In genomic region chr3:45499529-45499928, GRCh38 we compare ENCODE assay signal across 8 cellular contexts.
DNase-seq lines count a peak whose midpoint lies in the region; ATAC-seq and TF ChIP-seq lines count a peak whose summit lies in the region.

No MANE protein-coding gene starts in this region.

- ATAC-seq in HG03432 (IDR thresholded peaks at IDR 0.05; ENCODE audit: unreplicated experiment) (no peak), HG03354 (IDR thresholded peaks at IDR 0.05; ENCODE audit: poor library complexity, severe bottlenecking, unreplicated experiment) (no peak), GM19467 (IDR thresholded peaks at IDR 0.05; ENCODE audit: unreplicated experiment) (no peak)

- peak; percentile 46 for TF ChIP-seq CTCF in liver (IDR thresholded peaks at IDR 0.05; ENCODE audit: low read depth, low read length, missing input control)

- no peaks in the 10 kb centered on the region for H3K9me3 ChIP-seq in liver (ENCODE audit: control insufficient read depth in 4 of 4, low read length in 3 of 4)

- H3K27me3 ChIP-seq in liver (ENCODE audit: control insufficient read depth in 4 of 4, insufficient read depth in 4 of 4, low read length in 3 of 4), result no peaks in the 10 kb centered on the region

- peaks cover 18% of the 10 kb centered on the region for H3K36me3 Mint-ChIP-seq in activated naive CD4-positive, alpha-beta T cell treated with anti-CD3 and anti-CD28 coated beads for 36 hours (ENCODE audit: low read depth)

- H3K9ac ChIP-seq in liver (ENCODE audit: low read depth in 1 of 2, low read length in 2 of 2), result no peak overlapping the region

- peaks cover 0 to 14% (median 8%) of the 10 kb centered on the region in 4 donors for H3K36me3 ChIP-seq in liver (ENCODE audit: control insufficient read depth in 4 of 4, insufficient read depth in 3 of 4, low read depth in 1 of 4, low read length in 3 of 4)

- H3K4me3 ChIP-seq in liver (ENCODE audit: low read depth in 1 of 3, low read length in 3 of 3), result no peak overlapping the region

- in situ Hi-C loops in KBM-7 (cut with MboI; ENCODE audit: low pct_unique_long_range_greater_than_20kb, low sequenced_read_pairs), result loop anchor here (10.0 kb wide), 1 partner anchor 275 kb away; the partner anchor contains the start of gene TMEM158

- CTCF ChIA-PET in activated naive CD4-positive, alpha-beta T cell treated with anti-CD3 and anti-CD28 coated beads for 36 hours (lab: Charles Lee), result interaction anchor here (0.6 to 1.8 kb wide), 5 partner anchors 11 to 500 kb away, joined by 3 to 13 read pairs (median 3); no protein-coding TSS in a partner anchor

- no peak overlapping the region for H3K27ac Mint-ChIP-seq in activated naive CD4-positive, alpha-beta T cell treated with anti-CD3 and anti-CD28 coated beads for 36 hours

- no peaks in the 10 kb centered on the region for H3K9me3 Mint-ChIP-seq in activated naive CD4-positive, alpha-beta T cell treated with anti-CD3 and anti-CD28 coated beads for 36 hours

- peak; percentile 33 for DNase-seq in Ammon's horn (ENCODE audit: low spot score)
- peak; percentile 34 for DNase-seq in KBM-7
- DNase-seq in astrocyte of the hippocampus (ENCODE audit: low read depth, low spot score), result peak; percentile 52
- no peak for DNase-seq in activated naive CD4-positive, alpha-beta T cell treated with anti-CD3 and anti-CD28 coated beads for 36 hours

- H3K4me1 ChIP-seq in liver (ENCODE audit: control insufficient read depth in 4 of 4, insufficient read depth in 4 of 4, low read length in 3 of 4), result peaks cover 0 to 9% (median 2%) of the 10 kb centered on the region in 4 donors

- H3K27ac ChIP-seq in liver (ENCODE audit: low read depth in 1 of 2, low read length in 2 of 2), result no peak overlapping the region

- intact Hi-C loops in activated naive CD4-positive, alpha-beta T cell treated with anti-CD3 and anti-CD28 coated beads for 36 hours (cut with micrococcal nuclease), result loop anchor here (1.0 to 5.0 kb wide), 3 partner anchors 275 to 462 kb away; no protein-coding TSS in a partner anchor

- no peak overlapping the region for H3K4me3 Mint-ChIP-seq in activated naive CD4-positive, alpha-beta T cell treated with anti-CD3 and anti-CD28 coated beads for 36 hours

- no peaks in the 10 kb centered on the region for H3K27me3 Mint-ChIP-seq in activated naive CD4-positive, alpha-beta T cell treated with anti-CD3 and anti-CD28 coated beads for 36 hours (ENCODE audit: low read depth)

- H3K4me1 Mint-ChIP-seq in activated naive CD4-positive, alpha-beta T cell treated with anti-CD3 and anti-CD28 coated beads for 36 hours (ENCODE audit: low read depth), result peaks cover 25% of the 10 kb centered on the region

- 84% methylated on average over 3 of the region's 3 CpGs for WGBS in liver

- peak; percentile 77 to 78 for TF ChIP-seq RAD21 in liver (IDR thresholded peaks at IDR 0.05)

TF ChIP-seq in liver, 16 proteins besides CTCF, POLR2A, EP300 and RAD21:
- TF ChIP-seq ZBTB33 (IDR thresholded peaks at IDR 0.05) (no peak), GABPA (IDR thresholded peaks at IDR 0.05 in 1 of 2, conservative IDR thresholded peaks at IDR 0.05 in 1 of 2) (no peak), FOXA1 (IDR thresholded peaks at IDR 0.05) (peak; percentile 45), JUND (IDR thresholded peaks at IDR 0.05) (no peak), HNF4A (conservative IDR thresholded peaks at IDR 0.05) (peak in 1 of 2 donors; percentile 36), FOXA2 (IDR thresholded peaks at IDR 0.05) (peak; percentile 78), RXRA (IDR thresholded peaks at IDR 0.05) (no peak)
